1 cellular context compared by ENCODE assay signal in genomic region chr4:176380352-176381157, GRCh38.
TF ChIP-seq lines count a peak whose summit lies in the region.

No MANE protein-coding gene starts in this region.

TF ChIP-seq in SK-N-SH, 30 proteins besides CTCF, POLR2A, EP300 and RAD21 (continued from another document):
- TF ChIP-seq REST (IDR thresholded peaks at IDR 0.05; ENCODE audit: low read depth, low read length) (no peak), SIN3A (IDR thresholded peaks at IDR 0.05; ENCODE audit: borderline replicate concordance, low read depth, low read length) (no peak), RCOR1 (IDR thresholded peaks at IDR 0.05; ENCODE audit: low read length) (no peak), USF2 (IDR thresholded peaks at IDR 0.05; ENCODE audit: borderline replicate concordance, low read depth, low read length) (no peak)
